1 cellular context compared by ENCODE assay signal in the genomic region with DNA sequence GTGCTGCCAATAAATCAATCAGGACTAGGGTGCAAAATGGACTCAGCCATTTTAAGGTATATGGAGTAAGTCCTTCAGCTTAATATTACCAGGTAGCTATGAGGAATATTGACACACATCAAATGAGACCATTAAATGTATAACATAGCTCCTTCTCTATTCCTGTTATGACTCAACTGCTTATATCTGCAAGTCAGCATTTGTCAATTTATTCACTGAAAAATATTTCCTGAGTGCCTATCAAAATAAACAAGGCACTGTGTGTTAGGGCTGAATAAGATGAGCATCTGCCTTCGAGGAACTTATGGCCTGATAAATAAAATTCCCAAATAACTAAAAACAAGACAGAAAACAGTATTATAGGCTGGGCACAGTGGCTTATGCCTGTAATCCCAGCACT.
A peak's percentile ranks its signal among the peaks of the same experiment; 100 is the strongest.
TF ChIP-seq lines count a peak whose summit lies in the region.

No MANE protein-coding gene starts in this region.

TF ChIP-seq in K562, 482 proteins besides CTCF, POLR2A, EP300 and RAD21 (continued from another document and continues in another):
- TF ChIP-seq, protein P1, sequence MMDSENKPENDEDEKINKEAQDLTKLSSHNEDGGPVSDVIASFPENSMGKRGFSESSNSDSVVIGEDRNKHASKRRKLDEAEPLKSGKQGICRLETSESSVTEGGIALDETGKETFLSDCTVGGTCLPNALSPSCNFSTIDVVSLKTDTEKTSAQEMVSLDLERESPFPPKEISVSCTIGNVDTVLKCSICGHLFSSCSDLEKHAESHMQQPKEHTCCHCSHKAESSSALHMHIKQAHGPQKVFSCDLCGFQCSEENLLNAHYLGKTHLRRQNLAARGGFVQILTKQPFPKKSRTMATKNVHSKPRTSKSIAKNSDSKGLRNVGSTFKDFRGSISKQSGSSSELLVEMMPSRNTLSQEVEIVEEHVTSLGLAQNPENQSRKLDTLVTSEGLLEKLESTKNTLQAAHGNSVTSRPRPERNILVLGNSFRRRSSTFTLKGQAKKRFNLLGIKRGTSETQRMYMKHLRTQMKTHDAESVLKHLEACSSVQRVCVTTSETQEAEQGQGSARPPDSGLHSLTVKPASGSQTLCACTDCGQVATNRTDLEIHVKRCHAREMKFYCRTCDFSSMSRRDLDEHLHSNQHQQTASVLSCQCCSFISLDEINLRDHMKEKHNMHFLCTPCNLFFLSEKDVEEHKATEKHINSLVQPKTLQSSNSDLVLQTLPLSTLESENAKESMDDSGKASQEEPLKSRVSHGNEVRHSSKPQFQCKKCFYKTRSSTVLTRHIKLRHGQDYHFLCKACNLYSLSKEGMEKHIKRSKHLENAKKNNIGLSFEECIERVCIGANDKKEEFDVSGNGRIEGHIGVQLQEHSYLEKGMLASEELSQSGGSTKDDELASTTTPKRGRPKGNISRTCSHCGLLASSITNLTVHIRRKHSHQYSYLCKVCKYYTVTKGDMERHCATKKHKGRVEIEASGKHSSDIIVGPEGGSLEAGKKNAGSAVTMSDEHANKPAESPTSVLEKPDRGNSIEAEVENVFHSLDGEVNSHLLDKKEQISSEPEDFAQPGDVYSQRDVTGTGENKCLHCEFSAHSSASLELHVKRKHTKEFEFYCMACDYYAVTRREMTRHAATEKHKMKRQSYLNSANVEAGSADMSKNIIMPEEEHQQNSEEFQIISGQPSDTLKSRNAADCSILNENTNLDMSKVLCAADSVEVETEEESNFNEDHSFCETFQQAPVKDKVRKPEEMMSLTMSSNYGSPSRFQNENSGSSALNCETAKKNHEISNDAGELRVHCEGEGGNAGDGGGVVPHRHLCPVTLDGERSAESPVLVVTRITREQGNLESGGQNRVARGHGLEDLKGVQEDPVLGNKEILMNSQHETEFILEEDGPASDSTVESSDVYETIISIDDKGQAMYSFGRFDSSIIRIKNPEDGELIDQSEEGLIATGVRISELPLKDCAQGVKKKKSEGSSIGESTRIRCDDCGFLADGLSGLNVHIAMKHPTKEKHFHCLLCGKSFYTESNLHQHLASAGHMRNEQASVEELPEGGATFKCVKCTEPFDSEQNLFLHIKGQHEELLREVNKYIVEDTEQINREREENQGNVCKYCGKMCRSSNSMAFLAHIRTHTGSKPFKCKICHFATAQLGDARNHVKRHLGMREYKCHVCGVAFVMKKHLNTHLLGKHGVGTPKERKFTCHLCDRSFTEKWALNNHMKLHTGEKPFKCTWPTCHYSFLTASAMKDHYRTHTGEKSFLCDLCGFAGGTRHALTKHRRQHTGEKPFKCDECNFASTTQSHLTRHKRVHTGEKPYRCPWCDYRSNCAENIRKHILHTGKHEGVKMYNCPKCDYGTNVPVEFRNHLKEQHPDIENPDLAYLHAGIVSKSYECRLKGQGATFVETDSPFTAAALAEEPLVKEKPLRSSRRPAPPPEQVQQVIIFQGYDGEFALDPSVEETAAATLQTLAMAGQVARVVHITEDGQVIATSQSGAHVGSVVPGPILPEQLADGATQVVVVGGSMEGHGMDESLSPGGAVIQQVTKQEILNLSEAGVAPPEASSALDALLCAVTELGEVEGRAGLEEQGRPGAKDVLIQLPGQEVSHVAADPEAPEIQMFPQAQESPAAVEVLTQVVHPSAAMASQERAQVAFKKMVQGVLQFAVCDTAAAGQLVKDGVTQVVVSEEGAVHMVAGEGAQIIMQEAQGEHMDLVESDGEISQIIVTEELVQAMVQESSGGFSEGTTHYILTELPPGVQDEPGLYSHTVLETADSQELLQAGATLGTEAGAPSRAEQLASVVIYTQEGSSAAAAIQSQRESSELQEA (IDR thresholded peaks at IDR 0.05; ENCODE audit: low read depth): no peak
- TF ChIP-seq SREBF2 (CRISPR knock-in tag; IDR thresholded peaks at IDR 0.05): no peak
- no peak for TF ChIP-seq POLR2H (tag; IDR thresholded peaks at IDR 0.05; ENCODE audit: low read depth)
- TF ChIP-seq ZNF780A (CRISPR knock-in tag; IDR thresholded peaks at IDR 0.05): no peak
- TF ChIP-seq, protein P2, sequence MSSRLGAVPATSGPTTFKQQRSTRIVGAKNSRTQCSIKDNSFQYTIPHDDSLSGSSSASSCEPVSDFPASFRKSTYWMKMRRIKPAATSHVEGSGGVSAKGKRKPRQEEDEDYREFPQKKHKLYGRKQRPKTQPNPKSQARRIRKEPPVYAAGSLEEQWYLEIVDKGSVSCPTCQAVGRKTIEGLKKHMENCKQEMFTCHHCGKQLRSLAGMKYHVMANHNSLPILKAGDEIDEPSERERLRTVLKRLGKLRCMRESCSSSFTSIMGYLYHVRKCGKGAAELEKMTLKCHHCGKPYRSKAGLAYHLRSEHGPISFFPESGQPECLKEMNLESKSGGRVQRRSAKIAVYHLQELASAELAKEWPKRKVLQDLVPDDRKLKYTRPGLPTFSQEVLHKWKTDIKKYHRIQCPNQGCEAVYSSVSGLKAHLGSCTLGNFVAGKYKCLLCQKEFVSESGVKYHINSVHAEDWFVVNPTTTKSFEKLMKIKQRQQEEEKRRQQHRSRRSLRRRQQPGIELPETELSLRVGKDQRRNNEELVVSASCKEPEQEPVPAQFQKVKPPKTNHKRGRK (tag; IDR thresholded peaks at IDR 0.05): no peak
- no peak for TF ChIP-seq U2AF2 (optimal IDR thresholded peaks at IDR 0.05; ENCODE audit: low read depth, low read length)
- TF ChIP-seq MAFF (IDR thresholded peaks at IDR 0.05; ENCODE audit: low read length): peak; percentile 83
- TF ChIP-seq RAD51 (IDR thresholded peaks at IDR 0.05; ENCODE audit: borderline replicate concordance, low read depth): no peak
- TF ChIP-seq, protein P3, sequence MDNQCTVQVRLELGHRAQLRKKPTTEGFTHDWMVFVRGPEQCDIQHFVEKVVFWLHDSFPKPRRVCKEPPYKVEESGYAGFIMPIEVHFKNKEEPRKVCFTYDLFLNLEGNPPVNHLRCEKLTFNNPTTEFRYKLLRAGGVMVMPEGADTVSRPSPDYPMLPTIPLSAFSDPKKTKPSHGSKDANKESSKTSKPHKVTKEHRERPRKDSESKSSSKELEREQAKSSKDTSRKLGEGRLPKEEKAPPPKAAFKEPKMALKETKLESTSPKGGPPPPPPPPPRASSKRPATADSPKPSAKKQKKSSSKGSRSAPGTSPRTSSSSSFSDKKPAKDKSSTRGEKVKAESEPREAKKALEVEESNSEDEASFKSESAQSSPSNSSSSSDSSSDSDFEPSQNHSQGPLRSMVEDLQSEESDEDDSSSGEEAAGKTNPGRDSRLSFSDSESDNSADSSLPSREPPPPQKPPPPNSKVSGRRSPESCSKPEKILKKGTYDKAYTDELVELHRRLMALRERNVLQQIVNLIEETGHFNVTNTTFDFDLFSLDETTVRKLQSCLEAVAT (IDR thresholded peaks at IDR 0.05): no peak
- no peak for TF ChIP-seq WHSC1 (IDR thresholded peaks at IDR 0.05; ENCODE audit: low read length)
- TF ChIP-seq SMARCB1 (IDR thresholded peaks at IDR 0.05; ENCODE audit: insufficient read length, low read depth): no peak
- TF ChIP-seq, protein P4, sequence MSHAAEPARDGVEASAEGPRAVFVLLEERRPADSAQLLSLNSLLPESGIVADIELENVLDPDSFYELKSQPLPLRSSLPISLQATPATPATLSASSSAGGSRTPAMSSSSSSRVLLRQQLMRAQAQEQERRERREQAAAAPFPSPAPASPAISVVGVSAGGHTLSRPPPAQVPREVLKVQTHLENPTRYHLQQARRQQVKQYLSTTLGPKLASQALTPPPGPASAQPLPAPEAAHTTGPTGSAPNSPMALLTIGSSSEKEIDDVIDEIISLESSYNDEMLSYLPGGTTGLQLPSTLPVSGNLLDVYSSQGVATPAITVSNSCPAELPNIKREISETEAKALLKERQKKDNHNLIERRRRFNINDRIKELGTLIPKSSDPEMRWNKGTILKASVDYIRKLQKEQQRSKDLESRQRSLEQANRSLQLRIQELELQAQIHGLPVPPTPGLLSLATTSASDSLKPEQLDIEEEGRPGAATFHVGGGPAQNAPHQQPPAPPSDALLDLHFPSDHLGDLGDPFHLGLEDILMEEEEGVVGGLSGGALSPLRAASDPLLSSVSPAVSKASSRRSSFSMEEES (CRISPR knock-in tag; IDR thresholded peaks at IDR 0.05): no peak
- TF ChIP-seq ZFPM2 (CRISPR knock-in tag; IDR thresholded peaks at IDR 0.05): no peak
- no peak for TF ChIP-seq ZFP36 (IDR thresholded peaks at IDR 0.05; ENCODE audit: low read depth, low read length, partially characterized antibody)
- no peak for TF ChIP-seq KDM4B (IDR thresholded peaks at IDR 0.05; ENCODE audit: borderline replicate concordance in 2 of 2, low read depth in 1 of 2)
- TF ChIP-seq, protein P5, sequence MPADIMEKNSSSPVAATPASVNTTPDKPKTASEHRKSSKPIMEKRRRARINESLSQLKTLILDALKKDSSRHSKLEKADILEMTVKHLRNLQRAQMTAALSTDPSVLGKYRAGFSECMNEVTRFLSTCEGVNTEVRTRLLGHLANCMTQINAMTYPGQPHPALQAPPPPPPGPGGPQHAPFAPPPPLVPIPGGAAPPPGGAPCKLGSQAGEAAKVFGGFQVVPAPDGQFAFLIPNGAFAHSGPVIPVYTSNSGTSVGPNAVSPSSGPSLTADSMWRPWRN (IDR thresholded peaks at IDR 0.05; ENCODE audit: low read depth): no peak
- peak; percentile 31 for TF ChIP-seq MEIS2 (IDR thresholded peaks at IDR 0.05; ENCODE audit: partially characterized antibody)
- TF ChIP-seq, protein P6, sequence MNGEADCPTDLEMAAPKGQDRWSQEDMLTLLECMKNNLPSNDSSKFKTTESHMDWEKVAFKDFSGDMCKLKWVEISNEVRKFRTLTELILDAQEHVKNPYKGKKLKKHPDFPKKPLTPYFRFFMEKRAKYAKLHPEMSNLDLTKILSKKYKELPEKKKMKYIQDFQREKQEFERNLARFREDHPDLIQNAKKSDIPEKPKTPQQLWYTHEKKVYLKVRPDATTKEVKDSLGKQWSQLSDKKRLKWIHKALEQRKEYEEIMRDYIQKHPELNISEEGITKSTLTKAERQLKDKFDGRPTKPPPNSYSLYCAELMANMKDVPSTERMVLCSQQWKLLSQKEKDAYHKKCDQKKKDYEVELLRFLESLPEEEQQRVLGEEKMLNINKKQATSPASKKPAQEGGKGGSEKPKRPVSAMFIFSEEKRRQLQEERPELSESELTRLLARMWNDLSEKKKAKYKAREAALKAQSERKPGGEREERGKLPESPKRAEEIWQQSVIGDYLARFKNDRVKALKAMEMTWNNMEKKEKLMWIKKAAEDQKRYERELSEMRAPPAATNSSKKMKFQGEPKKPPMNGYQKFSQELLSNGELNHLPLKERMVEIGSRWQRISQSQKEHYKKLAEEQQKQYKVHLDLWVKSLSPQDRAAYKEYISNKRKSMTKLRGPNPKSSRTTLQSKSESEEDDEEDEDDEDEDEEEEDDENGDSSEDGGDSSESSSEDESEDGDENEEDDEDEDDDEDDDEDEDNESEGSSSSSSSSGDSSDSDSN (IDR thresholded peaks at IDR 0.05; ENCODE audit: borderline replicate concordance in 1 of 2, low read depth in 2 of 2, low read length in 2 of 2): no peak
- peak; percentile 91 for TF ChIP-seq ZNF316 (IDR thresholded peaks at IDR 0.05)
- TF ChIP-seq ZNF197 (CRISPR knock-in tag; IDR thresholded peaks at IDR 0.05; ENCODE audit: low read depth): no peak
- TF ChIP-seq, protein P7, sequence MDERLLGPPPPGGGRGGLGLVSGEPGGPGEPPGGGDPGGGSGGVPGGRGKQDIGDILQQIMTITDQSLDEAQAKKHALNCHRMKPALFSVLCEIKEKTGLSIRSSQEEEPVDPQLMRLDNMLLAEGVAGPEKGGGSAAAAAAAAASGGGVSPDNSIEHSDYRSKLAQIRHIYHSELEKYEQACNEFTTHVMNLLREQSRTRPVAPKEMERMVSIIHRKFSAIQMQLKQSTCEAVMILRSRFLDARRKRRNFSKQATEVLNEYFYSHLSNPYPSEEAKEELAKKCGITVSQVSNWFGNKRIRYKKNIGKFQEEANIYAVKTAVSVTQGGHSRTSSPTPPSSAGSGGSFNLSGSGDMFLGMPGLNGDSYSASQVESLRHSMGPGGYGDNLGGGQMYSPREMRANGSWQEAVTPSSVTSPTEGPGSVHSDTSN (CRISPR knock-in tag; IDR thresholded peaks at IDR 0.05; ENCODE audit: low read depth): no peak
- TF ChIP-seq, protein P7 (tag; conservative IDR thresholded peaks at IDR 0.05; ENCODE audit: low read depth): 0 out of 2 replicates have a peak, but pooled peaks have one; percentile 20
- no peak for TF ChIP-seq ZNF146 (CRISPR knock-in tag; IDR thresholded peaks at IDR 0.05; ENCODE audit: unreplicated experiment)
- TF ChIP-seq FOXJ3 (CRISPR knock-in tag; IDR thresholded peaks at IDR 0.05): no peak
- TF ChIP-seq RUNX1 (IDR thresholded peaks at IDR 0.05; ENCODE audit: low read depth): no peak
- TF ChIP-seq ETV1 (tag; conservative IDR thresholded peaks at IDR 0.05; ENCODE audit: low read depth): no peak
- peak; percentile 74 for TF ChIP-seq MAFK (IDR thresholded peaks at IDR 0.05; ENCODE audit: low read length)
- no peak for TF ChIP-seq ZNF41 (CRISPR knock-in tag; conservative IDR thresholded peaks at IDR 0.05)
- no peak for TF ChIP-seq RBFOX2 (IDR thresholded peaks at IDR 0.05; ENCODE audit: low read depth, low read length)
- TF ChIP-seq ZKSCAN8 (CRISPR knock-in tag; IDR thresholded peaks at IDR 0.05): no peak
- TF ChIP-seq NFXL1 (CRISPR knock-in tag; IDR thresholded peaks at IDR 0.05): no peak
- no peak for TF ChIP-seq MIER1 (IDR thresholded peaks at IDR 0.05; ENCODE audit: low read depth)
- peak; percentile 75 for TF ChIP-seq MAFG (tag; conservative IDR thresholded peaks at IDR 0.05)
- TF ChIP-seq MTA3 (IDR thresholded peaks at IDR 0.05; ENCODE audit: borderline replicate concordance): no peak
- TF ChIP-seq, protein P8, sequence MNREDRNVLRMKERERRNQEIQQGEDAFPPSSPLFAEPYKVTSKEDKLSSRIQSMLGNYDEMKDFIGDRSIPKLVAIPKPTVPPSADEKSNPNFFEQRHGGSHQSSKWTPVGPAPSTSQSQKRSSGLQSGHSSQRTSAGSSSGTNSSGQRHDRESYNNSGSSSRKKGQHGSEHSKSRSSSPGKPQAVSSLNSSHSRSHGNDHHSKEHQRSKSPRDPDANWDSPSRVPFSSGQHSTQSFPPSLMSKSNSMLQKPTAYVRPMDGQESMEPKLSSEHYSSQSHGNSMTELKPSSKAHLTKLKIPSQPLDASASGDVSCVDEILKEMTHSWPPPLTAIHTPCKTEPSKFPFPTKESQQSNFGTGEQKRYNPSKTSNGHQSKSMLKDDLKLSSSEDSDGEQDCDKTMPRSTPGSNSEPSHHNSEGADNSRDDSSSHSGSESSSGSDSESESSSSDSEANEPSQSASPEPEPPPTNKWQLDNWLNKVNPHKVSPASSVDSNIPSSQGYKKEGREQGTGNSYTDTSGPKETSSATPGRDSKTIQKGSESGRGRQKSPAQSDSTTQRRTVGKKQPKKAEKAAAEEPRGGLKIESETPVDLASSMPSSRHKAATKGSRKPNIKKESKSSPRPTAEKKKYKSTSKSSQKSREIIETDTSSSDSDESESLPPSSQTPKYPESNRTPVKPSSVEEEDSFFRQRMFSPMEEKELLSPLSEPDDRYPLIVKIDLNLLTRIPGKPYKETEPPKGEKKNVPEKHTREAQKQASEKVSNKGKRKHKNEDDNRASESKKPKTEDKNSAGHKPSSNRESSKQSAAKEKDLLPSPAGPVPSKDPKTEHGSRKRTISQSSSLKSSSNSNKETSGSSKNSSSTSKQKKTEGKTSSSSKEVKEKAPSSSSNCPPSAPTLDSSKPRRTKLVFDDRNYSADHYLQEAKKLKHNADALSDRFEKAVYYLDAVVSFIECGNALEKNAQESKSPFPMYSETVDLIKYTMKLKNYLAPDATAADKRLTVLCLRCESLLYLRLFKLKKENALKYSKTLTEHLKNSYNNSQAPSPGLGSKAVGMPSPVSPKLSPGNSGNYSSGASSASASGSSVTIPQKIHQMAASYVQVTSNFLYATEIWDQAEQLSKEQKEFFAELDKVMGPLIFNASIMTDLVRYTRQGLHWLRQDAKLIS (CRISPR knock-in tag; IDR thresholded peaks at IDR 0.05): no peak
- TF ChIP-seq KLF13 (tag; IDR thresholded peaks at IDR 0.05; ENCODE audit: borderline replicate concordance, low read depth): no peak
